Comparison of ENCODE assay signal across 11 cellular contexts in the genomic region with DNA sequence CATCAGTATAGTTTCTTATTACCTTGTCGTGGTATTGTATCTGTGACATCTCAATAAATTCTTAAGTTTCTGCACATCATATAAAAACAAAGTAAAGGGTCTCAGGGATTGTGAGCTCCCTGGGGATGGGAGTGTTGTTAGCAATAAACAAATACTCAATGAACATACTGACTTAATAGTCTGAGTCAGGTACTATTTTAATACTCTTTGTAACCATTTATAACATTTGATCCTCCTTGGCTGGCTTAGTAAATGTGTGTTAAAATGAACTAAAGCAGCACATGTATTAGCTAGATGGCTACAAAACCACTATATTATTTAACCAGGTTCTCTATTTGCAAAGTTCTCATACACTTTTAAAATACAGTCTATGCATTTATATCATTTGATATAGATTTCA. TPM values are rescaled to one million over a fixed set of nuclear protein-coding genes. Genes with fewer than 3 reads are reported as not detected.
DNase-seq lines count a peak whose midpoint lies in the region; ATAC-seq, FAIRE-seq and TF ChIP-seq lines count a peak whose summit lies in the region.
"Had no signal": no experiment of that assay in that cellular context is flagged by ENCODE, and none has a peak within 500 bp of the region (broad histone marks: within the 10 kb centered on the region; RNA-seq: fewer than 3 reads in every experiment).

No MANE protein-coding gene starts in this region.

- POLR2A ChIA-PET in WTC11 (lab: Charles Lee), result interaction anchor here (0.6 kb wide), 1 partner anchor 79 kb away, joined by 12 read pairs; no protein-coding TSS in a partner anchor

- dilution Hi-C loops in keratinocyte (cut with MboI; ENCODE audit: extremely low pct_ligation_motif_present, low sequenced_read_pairs), result no loop called here

- H4K20me1 ChIP-seq in keratinocyte (ENCODE audit: control insufficient read depth, extremely low read depth, insufficient read depth, low read length), result no peaks in the 10 kb centered on the region

- peaks cover 7% of the 10 kb centered on the region; the same call in 1 of the 2 replicates for H3K36me3 ChIP-seq in ACC112 (ENCODE audit: insufficient read depth, low read length)
- H3K36me3 ChIP-seq in keratinocyte (ENCODE audit: control insufficient read depth in 2 of 2, extremely low read depth in 1 of 2, insufficient read depth in 2 of 2, low read length in 2 of 2), result peaks cover 2 to 8% of the 10 kb centered on the region in 2 experiments

- H3K4me1 ChIP-seq in ACC112 (ENCODE audit: control insufficient read depth, insufficient read depth, low read length, unreplicated experiment), result peaks cover 28% of the 10 kb centered on the region
- peaks cover 26% of the 10 kb centered on the region for H3K4me1 ChIP-seq in keratinocyte (ENCODE audit: control insufficient read depth, extremely low read depth, insufficient read depth, low read length)

- H3K27ac ChIP-seq in ACC112 (ENCODE audit: low read depth, low read length) (peak overlapping the region; percentile 85; the same call in 1 of the 2 replicates), keratinocyte (ENCODE audit: control insufficient read depth, insufficient read depth, low read length) (peak overlapping the region; percentile 94)

- H3K9ac ChIP-seq in keratinocyte (ENCODE audit: control insufficient read depth, extremely low read depth, insufficient read depth, low read length), result no peak overlapping the region

- peak overlapping the region; percentile 89 for H3K4me2 ChIP-seq in keratinocyte (ENCODE audit: control insufficient read depth, extremely low read depth, insufficient read depth, low read depth, low read length)

- no peak for DNase-seq in GM12865 (ENCODE audit: low read depth)
- DNase-seq in WTC11 (ENCODE audit: low spot score), result no peak
- DNase-seq in keratinocyte (ENCODE audit: low read depth, low spot score), result no peak
- DNase-seq in OCI-M1 (lab: John Stamatoyannopoulos, UW), result no peak
- DNase-seq in NCI-H510A treated with DMSO at 0.1 percent for 48 hours (lab: John Stamatoyannopoulos, UW), result no peak
- no peak for DNase-seq in COLO668 (lab: John Stamatoyannopoulos, UW; ENCODE audit: unreplicated experiment)
- DNase-seq: effector CD8-positive, alpha-beta T cell had no signal

- TF ChIP-seq CTCF in GM12865 (IDR thresholded peaks at IDR 0.05; ENCODE audit: insufficient read depth, low read depth, low read length, missing control alignments), result no peak
- no peak for TF ChIP-seq CTCF in WTC11 (IDR thresholded peaks at IDR 0.05)
- TF ChIP-seq CTCF in keratinocyte (optimal IDR thresholded peaks at IDR 0.05 in 1 of 3, IDR thresholded peaks at IDR 0.05 in 1 of 3, conservative IDR thresholded peaks at IDR 0.05 in 1 of 3; ENCODE audit: extremely low read depth in 1 of 3, insufficient read depth in 2 of 3, low read length in 3 of 3), result no peak

- H3K36me3 Mint-ChIP-seq in WTC11, result peaks cover 24% of the 10 kb centered on the region

- no peak for ATAC-seq in WTC11
- ATAC-seq in GM18873 (IDR thresholded peaks at IDR 0.05; ENCODE audit: low FRiP score, unreplicated experiment), result no peak

- H3K9me3 ChIP-seq in keratinocyte (ENCODE audit: control insufficient read depth, low read depth, low read length), result no peaks in the 10 kb centered on the region

- H3K4me3 ChIP-seq in ACC112 (ENCODE audit: low read depth, low read length), result peak overlapping the region; percentile 94
- H3K4me3 ChIP-seq in GM12865 (ENCODE audit: low read depth, low read length), result peak overlapping the region; percentile 92
- peak overlapping the region in 1 of 3 experiments; percentile 89 for H3K4me3 ChIP-seq in keratinocyte (ENCODE audit: control insufficient read depth in 2 of 3, extremely low read depth in 1 of 3, insufficient read depth in 2 of 3, low read depth in 1 of 3, low read length in 3 of 3)

- H3K27me3 ChIP-seq in ACC112 (ENCODE audit: insufficient read depth, low read length) (no peaks in the 10 kb centered on the region), keratinocyte (ENCODE audit: control insufficient read depth, extremely low read depth, insufficient read depth, low read length) (no peaks in the 10 kb centered on the region)

- no peaks in the 10 kb centered on the region for H3K27me3 Mint-ChIP-seq in WTC11 (ENCODE audit: low read depth)

- no peak for FAIRE-seq in keratinocyte (lab: Jason Lieb, UNC)
- FAIRE-seq: GM18507, islet of Langerhans had no signal

- H3K9me3 Mint-ChIP-seq in WTC11, result no peaks in the 10 kb centered on the region

- H2AFZ ChIP-seq in ACC112 (ENCODE audit: low read length, unreplicated experiment) (no peak overlapping the region), keratinocyte (ENCODE audit: control insufficient read depth, low read length) (no peak overlapping the region)

- CTCF ChIA-PET in WTC11 (lab: Charles Lee), result no interaction called here

- H3K27ac Mint-ChIP-seq in WTC11, result no peak overlapping the region

- H3K9me1 ChIP-seq in keratinocyte (ENCODE audit: control insufficient read depth, extremely low read depth, insufficient read depth, low read length), result no peaks in the 10 kb centered on the region

- H3K4me1 Mint-ChIP-seq in WTC11, result peaks cover 23% of the 10 kb centered on the region

- H3K79me2 ChIP-seq in ACC112 (ENCODE audit: control insufficient read depth, insufficient read depth, low read length, unreplicated experiment) (peaks cover 39% of the 10 kb centered on the region), keratinocyte (ENCODE audit: control insufficient read depth, insufficient read depth, low read length) (peaks cover 40% of the 10 kb centered on the region)

- 0 out of 2 replicates have a peak overlapping the region, but pooled peaks have one; percentile 99 for H3K4me3 Mint-ChIP-seq in WTC11

TF ChIP-seq in WTC11, 78 proteins besides CTCF, POLR2A, EP300 and RAD21:
- TF ChIP-seq, protein P1, sequence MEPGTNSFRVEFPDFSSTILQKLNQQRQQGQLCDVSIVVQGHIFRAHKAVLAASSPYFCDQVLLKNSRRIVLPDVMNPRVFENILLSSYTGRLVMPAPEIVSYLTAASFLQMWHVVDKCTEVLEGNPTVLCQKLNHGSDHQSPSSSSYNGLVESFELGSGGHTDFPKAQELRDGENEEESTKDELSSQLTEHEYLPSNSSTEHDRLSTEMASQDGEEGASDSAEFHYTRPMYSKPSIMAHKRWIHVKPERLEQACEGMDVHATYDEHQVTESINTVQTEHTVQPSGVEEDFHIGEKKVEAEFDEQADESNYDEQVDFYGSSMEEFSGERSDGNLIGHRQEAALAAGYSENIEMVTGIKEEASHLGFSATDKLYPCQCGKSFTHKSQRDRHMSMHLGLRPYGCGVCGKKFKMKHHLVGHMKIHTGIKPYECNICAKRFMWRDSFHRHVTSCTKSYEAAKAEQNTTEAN (CRISPR knock-in tag; IDR thresholded peaks at IDR 0.05), result no peak
- TF ChIP-seq, protein P2, sequence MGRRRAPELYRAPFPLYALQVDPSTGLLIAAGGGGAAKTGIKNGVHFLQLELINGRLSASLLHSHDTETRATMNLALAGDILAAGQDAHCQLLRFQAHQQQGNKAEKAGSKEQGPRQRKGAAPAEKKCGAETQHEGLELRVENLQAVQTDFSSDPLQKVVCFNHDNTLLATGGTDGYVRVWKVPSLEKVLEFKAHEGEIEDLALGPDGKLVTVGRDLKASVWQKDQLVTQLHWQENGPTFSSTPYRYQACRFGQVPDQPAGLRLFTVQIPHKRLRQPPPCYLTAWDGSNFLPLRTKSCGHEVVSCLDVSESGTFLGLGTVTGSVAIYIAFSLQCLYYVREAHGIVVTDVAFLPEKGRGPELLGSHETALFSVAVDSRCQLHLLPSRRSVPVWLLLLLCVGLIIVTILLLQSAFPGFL (CRISPR knock-in tag; IDR thresholded peaks at IDR 0.05; ENCODE audit: borderline replicate concordance), result no peak

RNA-seq across cellular contexts. Expression of a gene that starts 1.8 kb away (rescaled TPM):
- total RNA-seq in WTC11 (2021), result 76.9 to 84.3 TPM (median 77.5 TPM) in 3 replicates
- 18.7 to 34.1 TPM (median 29.4 TPM) in 3 replicates for polyA plus RNA-seq in keratinocyte
- 39.5 TPM for polyA plus RNA-seq in keratinocyte (2011; ENCODE audit: low read depth)
- polyA plus RNA-seq in keratinocyte (2011; cell fraction: cytosol; rRNA removed), result 12.2 and 36.9 TPM in 2 replicates
- polyA plus RNA-seq in keratinocyte (2011; cell fraction: nucleus; rRNA removed), result 30.9 and 33.4 TPM in 2 replicates
- polyA plus RNA-seq in keratinocyte (2012; ENCODE audit: low replicate concordance), result 16.6 and 21.3 TPM in 2 replicates
- 11.9 to 37.1 TPM (median 20.0 TPM) in 3 replicates for polyA minus RNA-seq in keratinocyte
- polyA minus RNA-seq in keratinocyte (2011; cell fraction: cytosol; rRNA and poly(A)+ RNA removed), result 19.8 TPM
- 37.0 and 43.3 TPM in 2 replicates for polyA minus RNA-seq in keratinocyte (2011; cell fraction: nucleus; rRNA and poly(A)+ RNA removed)
